Comparison of ENCODE assay signal across 8 cellular contexts in genomic region chr5:179819296-179820126, GRCh38. TPM values are rescaled to one million over a fixed set of nuclear protein-coding genes. Genes with fewer than 3 reads are reported as not detected.
DNase-seq lines count a peak whose midpoint lies in the region; ATAC-seq, FAIRE-seq and TF ChIP-seq lines count a peak whose summit lies in the region.

No MANE protein-coding gene starts in this region.

- peaks cover 10% of the 10 kb centered on the region for H3K36me3 ChIP-seq in cardiac muscle cell
- peaks cover 0 to 12% (median 10%) of the 10 kb centered on the region in 3 donors for H3K36me3 ChIP-seq in pancreas

- H3K4me1 Mint-ChIP-seq in activated naive CD8-positive, alpha-beta T cell (ENCODE audit: low read depth) = peaks cover 44% of the 10 kb centered on the region

- intact Hi-C loops in pancreas (cut with DNase I) = no loop called here

- H3K4me3 Mint-ChIP-seq in activated naive CD8-positive, alpha-beta T cell = peak overlapping the region; percentile 77

- H3K27me3 Mint-ChIP-seq in activated naive CD8-positive, alpha-beta T cell = no peaks in the 10 kb centered on the region

- H3K27ac ChIP-seq in cardiac muscle cell (peak overlapping the region; percentile 94), pancreas (peak overlapping the region; percentile 98 to 100 (median 100))

- no peaks in the 10 kb centered on the region for H3K9me3 Mint-ChIP-seq in activated naive CD8-positive, alpha-beta T cell (ENCODE audit: low read depth)

- no peaks in the 10 kb centered on the region for H3K27me3 ChIP-seq in cardiac muscle cell
- H3K27me3 ChIP-seq in pancreas = no peaks in the 10 kb centered on the region

- DNase-seq in CD1c-positive myeloid dendritic cell (ENCODE audit: extremely low spot score) = peak; percentile 75
- DNase-seq in NCI-H774 (lab: John Stamatoyannopoulos, UW) = peak; percentile 64
- DNase-seq in cardiac muscle cell (ENCODE audit: low read depth in 1 of 2, low spot score in 1 of 2) = peak; percentile 44 to 80
- DNase-seq in pancreas = peak; percentile 71 to 89 (median 82)
- DNase-seq in NCI-H2107 (lab: John Stamatoyannopoulos, UW) = no peak

- no peak for FAIRE-seq in pancreas (lab: Jason Lieb, UNC)

- H3K4me3 ChIP-seq in cardiac muscle cell (peak overlapping the region; percentile 18), pancreas (peak overlapping the region in 2 of 4 donors; percentile 85 to 100)

- no peaks in the 10 kb centered on the region for H3K9me3 ChIP-seq in cardiac muscle cell (ENCODE audit: low read depth)
- no peaks in the 10 kb centered on the region for H3K9me3 ChIP-seq in pancreas

- H3K36me3 Mint-ChIP-seq in activated naive CD8-positive, alpha-beta T cell = peaks cover 5% of the 10 kb centered on the region

- ATAC-seq in GM21447 (IDR thresholded peaks at IDR 0.05; ENCODE audit: unreplicated experiment) (peak; percentile 12), pancreas (peak; percentile 36 to 57 (median 45)), HG03135 (IDR thresholded peaks at IDR 0.05; ENCODE audit: unreplicated experiment) (no peak)

- TF ChIP-seq CTCF in cardiac muscle cell (IDR thresholded peaks at IDR 0.05; ENCODE audit: low read depth, low read length) = no peak
- no peak for TF ChIP-seq CTCF in pancreas (IDR thresholded peaks at IDR 0.05)

- H3K4me1 ChIP-seq in cardiac muscle cell (ENCODE audit: low read depth) = peaks cover 23% of the 10 kb centered on the region
- peaks cover 36 to 46% (median 39%) of the 10 kb centered on the region in 3 donors for H3K4me1 ChIP-seq in pancreas

- 25 to 26% methylated on average over 25 of the region's 26 CpGs for WGBS in pancreas, 2 donors

- peak overlapping the region; percentile 86 for H3K27ac Mint-ChIP-seq in activated naive CD8-positive, alpha-beta T cell

RNA-seq across cellular contexts. Expression of gene SQSTM1, which starts 1.2 kb away (rescaled TPM):
- total RNA-seq in cardiac muscle cell (110 and 115 TPM in 2 replicates), pancreas (100 to 1,000 TPM; 159 to 261 (median 228) TPM)
- polyA plus RNA-seq in cardiac muscle cell (108 and 144 TPM in 2 replicates), pancreas (100 to 1,000 TPM; 125 to 166 TPM)

RNA-seq across cellular contexts. Expression of gene MGAT4B, which starts 12.8 kb away (rescaled TPM):
- total RNA-seq in cardiac muscle cell (192 and 196 TPM in 2 replicates), pancreas (10 to 100 TPM; 33.7 to 97.5 (median 45.9) TPM)
- polyA plus RNA-seq in cardiac muscle cell (184 and 221 TPM in 2 replicates), pancreas (10 to 100 TPM; 58.7 to 65.4 TPM)

RNA-seq across cellular contexts. Expression of gene LTC4S, which starts 25.7 kb away (rescaled TPM):
- total RNA-seq in cardiac muscle cell (5.3 and 10.2 TPM in 2 replicates), pancreas (1 to 10 TPM; 1.1 to 8.7 (median 4.5) TPM)
- polyA plus RNA-seq in cardiac muscle cell (7.8 and 14.0 TPM in 2 replicates), pancreas (10 to 100 TPM in 1 of 2 donors, 1 to 10 TPM in 1; 4.2 to 10.9 TPM)

RNA-seq across cellular contexts. Expression of gene MRNIP, which starts 39.1 kb away (rescaled TPM):
- total RNA-seq in cardiac muscle cell (48.0 and 57.5 TPM in 2 replicates), pancreas (10 to 100 TPM in 5 of 6 donors, 1 to 10 TPM in 1; 8.6 to 19.1 (median 13.6) TPM)
- polyA plus RNA-seq in cardiac muscle cell (28.8 and 40.3 TPM in 2 replicates), pancreas (10 to 100 TPM; 49.2 to 53.1 TPM)
